Comparison of ENCODE assay signal across 25 cellular contexts in the genomic region with DNA sequence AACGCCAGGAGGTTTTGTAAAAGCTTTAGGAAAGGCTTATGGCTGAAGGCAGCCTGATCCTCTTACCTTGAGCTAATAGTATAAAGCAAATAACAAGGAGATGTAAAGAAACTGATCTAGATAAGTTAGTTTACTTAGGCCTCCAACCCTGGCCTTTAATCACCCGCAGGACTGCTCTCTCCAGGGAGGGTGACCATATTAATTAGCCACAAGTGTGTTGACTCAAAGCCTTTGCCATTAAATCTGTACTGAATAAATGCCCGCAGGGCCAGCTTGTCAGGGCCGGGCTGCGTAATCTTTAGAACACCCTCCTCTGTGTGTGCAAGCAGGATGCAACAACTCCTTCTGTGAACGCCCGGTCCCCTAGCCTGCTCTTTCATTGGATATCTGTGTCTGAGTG. TPM values are rescaled to one million over a fixed set of nuclear protein-coding genes. Genes with fewer than 3 reads are reported as not detected.
"Had no signal": no experiment of that assay in that cellular context is flagged by ENCODE, and none has a peak within 500 bp of the region (broad histone marks: within the 10 kb centered on the region; RNA-seq: fewer than 3 reads in every experiment).

No MANE protein-coding gene starts in this region.

- H3K9me3 Mint-ChIP-seq: activated CD4-positive, alpha-beta memory T cell treated with anti-CD3 and anti-CD28 coated beads, Interleukin-2, amount 10 ng/mL, durations not matched to agents 7 days and 5 days had no signal

- H3K27ac ChIP-seq: colonic mucosa, KMS-11, RWPE1, VCaP had no signal

- H3K27ac Mint-ChIP-seq: activated CD4-positive, alpha-beta memory T cell treated with anti-CD3 and anti-CD28 coated beads, Interleukin-2, amount 10 ng/mL, durations not matched to agents 7 days and 5 days; activated naive CD4-positive, alpha-beta T cell treated with anti-CD3 and anti-CD28 coated beads, Interleukin-2, amount 10 ng/mL, durations not matched to agents 7 days and 5 days; activated naive CD8-positive, alpha-beta T cell treated with anti-CD3 and anti-CD28 coated beads for 36 hours; activated T-helper 2 cell treated with anti-CD3 and anti-CD28 coated beads, Interferon-gamma antibody, Interleukin-2, Interleukin-4, amounts not matched to agents 10 μg/mL and 5 μg/mL and 100 μg/mL, durations not matched to agents 14 hours and 24 hours and 36 hours; T-helper 17 cell had no signal

- H3K9me3 ChIP-seq: colonic mucosa had no signal

- H3K4me3 ChIP-seq: colonic mucosa had no signal

- DNase-seq: activated CD4-positive, alpha-beta memory T cell treated with anti-CD3 and anti-CD28 coated beads, Interleukin-2, amount 10 ng/mL, durations not matched to agents 7 days and 5 days; activated CD4-positive, alpha-beta T cell treated with anti-CD3 and anti-CD28 coated beads, Interleukin-2, amount 50 U/mL, for 1 hour; activated CD4-positive, CD25-positive, alpha-beta regulatory T cell; activated gamma-delta T cell treated with Interleukin-2 at 50 U/mL for 16 hours; activated naive CD4-positive, alpha-beta T cell treated with anti-CD3 and anti-CD28 coated beads, Interleukin-2, amount 10 ng/mL, durations not matched to agents 7 days and 5 days; activated naive CD8-positive, alpha-beta T cell treated with anti-CD3 and anti-CD28 coated beads for 36 hours; activated T-cell treated with anti-CD3 and anti-CD28 coated beads for 4 hours; activated T-cell treated with anti-CD3 and anti-CD28 coated beads, Interleukin-2, amount 50 U/mL, for 48 hours; colonic mucosa; NCI-H1092; NCI-H1694 treated with DMSO at 0.1 percent for 48 hours; NCI-H2029 treated with DMSO at 0.1 percent for 48 hours; NCI-H446 treated with DMSO at 0.1 percent for 48 hours; NCI-H524 treated with DMSO at 0.1 percent for 48 hours; NCI-H748 treated with DMSO at 0.1 percent for 48 hours; SHP77; T-helper 17 cell; T1000 had no signal

- H3K4me1 ChIP-seq: colonic mucosa had no signal

- H3K36me3 ChIP-seq: colonic mucosa had no signal

- H3K4me3 Mint-ChIP-seq: activated CD4-positive, alpha-beta memory T cell treated with anti-CD3 and anti-CD28 coated beads, Interleukin-2, amount 10 ng/mL, durations not matched to agents 7 days and 5 days; activated naive CD4-positive, alpha-beta T cell treated with anti-CD3 and anti-CD28 coated beads, Interleukin-2, amount 10 ng/mL, durations not matched to agents 7 days and 5 days; activated naive CD8-positive, alpha-beta T cell treated with anti-CD3 and anti-CD28 coated beads for 36 hours; T-helper 17 cell had no signal

- ATAC-seq: Panc1, T-helper 17 cell had no signal

RNA-seq across cellular contexts. Expression of a gene that starts 6.1 kb away (rescaled TPM):
- total RNA-seq: cardiac septum, cerebellum had no signal
